12 cellular contexts compared by ENCODE assay signal in the genomic region with DNA sequence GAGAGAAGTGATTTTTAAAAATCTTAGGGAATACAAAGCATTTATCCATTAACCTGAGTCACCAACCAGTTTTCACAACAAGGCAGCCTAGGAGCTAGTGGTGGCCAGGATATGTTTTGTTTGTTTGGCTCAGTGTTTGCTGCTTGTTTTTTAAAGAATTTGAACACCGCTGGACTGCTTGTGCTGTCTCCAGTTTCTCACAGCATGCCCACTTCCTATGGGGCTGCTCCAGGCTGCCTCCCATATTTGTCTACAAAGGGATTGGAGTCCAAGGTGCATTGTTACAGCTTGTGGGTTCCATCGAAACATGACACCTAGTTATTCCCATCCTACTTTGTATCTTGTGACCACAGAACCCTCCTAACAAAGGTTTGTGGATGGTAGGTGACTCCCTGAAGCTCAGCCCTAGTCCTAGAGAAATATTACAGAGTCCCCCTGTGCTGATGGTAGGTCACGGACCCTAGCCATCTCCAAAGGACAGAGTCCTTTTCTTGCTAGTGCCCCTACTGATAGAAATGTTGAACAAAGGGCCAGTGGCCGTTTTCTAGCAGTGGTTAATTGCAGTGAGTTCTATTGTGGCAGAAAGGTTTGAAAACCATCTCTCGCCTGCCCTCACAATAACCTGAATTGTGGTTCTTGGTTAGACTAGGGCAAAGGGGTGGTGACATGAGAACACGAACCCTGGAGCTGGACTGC. TPM values are rescaled to one million over a fixed set of nuclear protein-coding genes. Genes with fewer than 3 reads are reported as not detected.
DNase-seq lines count a peak whose midpoint lies in the region; ATAC-seq, FAIRE-seq and TF ChIP-seq lines count a peak whose summit lies in the region.
"Had no signal": no experiment of that assay in that cellular context is flagged by ENCODE, and none has a peak within 500 bp of the region (broad histone marks: within the 10 kb centered on the region; RNA-seq: fewer than 3 reads in every experiment).

No MANE protein-coding gene starts in this region.

- no peak for TF ChIP-seq EP300 in neural cell (conservative IDR thresholded peaks at IDR 0.05; ENCODE audit: poor library complexity, severe bottlenecking)

- no peaks in the 10 kb centered on the region for H3K9me2 ChIP-seq in neural cell (ENCODE audit: insufficient read depth, low read length)

- H3K27me3 ChIP-seq in bronchial epithelial cell (ENCODE audit: control insufficient read depth, insufficient read depth, low read length) (no peaks in the 10 kb centered on the region), neural cell (ENCODE audit: insufficient read depth, low read depth, low read length) (no peaks in the 10 kb centered on the region)

- no peaks in the 10 kb centered on the region for H3K79me2 ChIP-seq in neural cell (replicated peaks; ENCODE audit: insufficient read depth, low read length)

- H3K27ac ChIP-seq in neural cell (ENCODE audit: low read length): peak overlapping the region; percentile 55
- H3K27ac ChIP-seq: thoracic aorta had no signal

- no peak overlapping the region for H3K4me3 ChIP-seq in bronchial epithelial cell (ENCODE audit: low read depth, low read length)
- no peak overlapping the region for H3K4me3 ChIP-seq in neural cell (ENCODE audit: low read length)
- H3K4me3 ChIP-seq: thoracic aorta had no signal

- FAIRE-seq in bronchial epithelial cell (lab: Jason Lieb, UNC): no peak

- no peak overlapping the region for H2AFZ ChIP-seq in neural cell (ENCODE audit: low read depth, low read length)

- H3K36me3 ChIP-seq in bronchial epithelial cell (ENCODE audit: control insufficient read depth, insufficient read depth, low read length) (no peaks in the 10 kb centered on the region), neural cell (ENCODE audit: insufficient read depth, low read length) (no peaks in the 10 kb centered on the region)
- H3K36me3 ChIP-seq: thoracic aorta had no signal

- DNase-seq in ELR (ENCODE audit: low read depth) (peak; percentile 78), NCI-H345 treated with DMSO at 0.1 percent for 48 hours (lab: John Stamatoyannopoulos, UW; ENCODE audit: unreplicated experiment) (peak; percentile 29), bronchial epithelial cell (ENCODE audit: low read depth) (peak; percentile 73), kidney glomerular epithelial cell (lab: John Stamatoyannopoulos, UW) (no peak)
- DNase-seq: activated CD4-positive, alpha-beta T cell treated with anti-CD3 and anti-CD28 coated beads for 48 hours; activated gamma-delta T cell treated with Interleukin-2 at 50 U/mL for 16 hours; DND-41 had no signal

- no peaks in the 10 kb centered on the region for H4K20me1 ChIP-seq in neural cell (ENCODE audit: insufficient read depth)

- H3F3A ChIP-seq in neural cell (ENCODE audit: insufficient read depth, low read length, poor library complexity, severe bottlenecking): no peaks in the 10 kb centered on the region

- ATAC-seq in GM19328 (IDR thresholded peaks at IDR 0.05; ENCODE audit: unreplicated experiment) (no peak), HG02798 (IDR thresholded peaks at IDR 0.05; ENCODE audit: poor library complexity, unreplicated experiment) (no peak), HG03521 (IDR thresholded peaks at IDR 0.05; ENCODE audit: unreplicated experiment) (no peak)

- no peak overlapping the region for H3K4me2 ChIP-seq in neural cell (ENCODE audit: low read length)

- H3K9ac ChIP-seq in neural cell (ENCODE audit: low read length): no peak overlapping the region

- TF ChIP-seq RAD21 in neural cell (conservative IDR thresholded peaks at IDR 0.05): no peak

- H3K9me3 ChIP-seq in neural cell (ENCODE audit: low read length): no peaks in the 10 kb centered on the region
- H3K9me3 ChIP-seq: thoracic aorta had no signal

- TF ChIP-seq CTCF in bronchial epithelial cell (IDR thresholded peaks at IDR 0.05; ENCODE audit: insufficient read depth, low read length, severe bottlenecking): no peak
- TF ChIP-seq CTCF in neural cell (IDR thresholded peaks at IDR 0.05; ENCODE audit: poor library complexity, severe bottlenecking): no peak

TF ChIP-seq in neural cell, 6 proteins besides CTCF, POLR2A, EP300 and RAD21:
- no peak for TF ChIP-seq POLR2AphosphoS5 (IDR thresholded peaks at IDR 0.05)
- no peak for TF ChIP-seq SMC3 (conservative IDR thresholded peaks at IDR 0.05; ENCODE audit: poor library complexity)
- TF ChIP-seq EZH2 (IDR thresholded peaks at IDR 0.05; ENCODE audit: borderline replicate concordance, insufficient read depth, low read length, poor library complexity, severe bottlenecking): no peak
- no peak for TF ChIP-seq TAF1 (IDR thresholded peaks at IDR 0.05; ENCODE audit: low read depth)
- no peak for TF ChIP-seq MXI1 (conservative IDR thresholded peaks at IDR 0.05; ENCODE audit: poor library complexity, severe bottlenecking)
- TF ChIP-seq, protein P1, sequence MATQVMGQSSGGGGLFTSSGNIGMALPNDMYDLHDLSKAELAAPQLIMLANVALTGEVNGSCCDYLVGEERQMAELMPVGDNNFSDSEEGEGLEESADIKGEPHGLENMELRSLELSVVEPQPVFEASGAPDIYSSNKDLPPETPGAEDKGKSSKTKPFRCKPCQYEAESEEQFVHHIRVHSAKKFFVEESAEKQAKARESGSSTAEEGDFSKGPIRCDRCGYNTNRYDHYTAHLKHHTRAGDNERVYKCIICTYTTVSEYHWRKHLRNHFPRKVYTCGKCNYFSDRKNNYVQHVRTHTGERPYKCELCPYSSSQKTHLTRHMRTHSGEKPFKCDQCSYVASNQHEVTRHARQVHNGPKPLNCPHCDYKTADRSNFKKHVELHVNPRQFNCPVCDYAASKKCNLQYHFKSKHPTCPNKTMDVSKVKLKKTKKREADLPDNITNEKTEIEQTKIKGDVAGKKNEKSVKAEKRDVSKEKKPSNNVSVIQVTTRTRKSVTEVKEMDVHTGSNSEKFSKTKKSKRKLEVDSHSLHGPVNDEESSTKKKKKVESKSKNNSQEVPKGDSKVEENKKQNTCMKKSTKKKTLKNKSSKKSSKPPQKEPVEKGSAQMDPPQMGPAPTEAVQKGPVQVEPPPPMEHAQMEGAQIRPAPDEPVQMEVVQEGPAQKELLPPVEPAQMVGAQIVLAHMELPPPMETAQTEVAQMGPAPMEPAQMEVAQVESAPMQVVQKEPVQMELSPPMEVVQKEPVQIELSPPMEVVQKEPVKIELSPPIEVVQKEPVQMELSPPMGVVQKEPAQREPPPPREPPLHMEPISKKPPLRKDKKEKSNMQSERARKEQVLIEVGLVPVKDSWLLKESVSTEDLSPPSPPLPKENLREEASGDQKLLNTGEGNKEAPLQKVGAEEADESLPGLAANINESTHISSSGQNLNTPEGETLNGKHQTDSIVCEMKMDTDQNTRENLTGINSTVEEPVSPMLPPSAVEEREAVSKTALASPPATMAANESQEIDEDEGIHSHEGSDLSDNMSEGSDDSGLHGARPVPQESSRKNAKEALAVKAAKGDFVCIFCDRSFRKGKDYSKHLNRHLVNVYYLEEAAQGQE (IDR thresholded peaks at IDR 0.05; ENCODE audit: borderline replicate concordance): no peak

RNA-seq across cellular contexts. Expression of a gene that starts 23.2 kb away (rescaled TPM):
- total RNA-seq in bronchial epithelial cell: 7.1 and 10.0 TPM in 2 replicates
- 0.90 and 1.1 TPM in 2 replicates for polyA plus RNA-seq in neural cell
- polyA minus RNA-seq in neural cell: 0.93 and 1.2 TPM in 2 replicates
